Comparison of ENCODE assay signal across 21 cellular contexts in the genomic region with DNA sequence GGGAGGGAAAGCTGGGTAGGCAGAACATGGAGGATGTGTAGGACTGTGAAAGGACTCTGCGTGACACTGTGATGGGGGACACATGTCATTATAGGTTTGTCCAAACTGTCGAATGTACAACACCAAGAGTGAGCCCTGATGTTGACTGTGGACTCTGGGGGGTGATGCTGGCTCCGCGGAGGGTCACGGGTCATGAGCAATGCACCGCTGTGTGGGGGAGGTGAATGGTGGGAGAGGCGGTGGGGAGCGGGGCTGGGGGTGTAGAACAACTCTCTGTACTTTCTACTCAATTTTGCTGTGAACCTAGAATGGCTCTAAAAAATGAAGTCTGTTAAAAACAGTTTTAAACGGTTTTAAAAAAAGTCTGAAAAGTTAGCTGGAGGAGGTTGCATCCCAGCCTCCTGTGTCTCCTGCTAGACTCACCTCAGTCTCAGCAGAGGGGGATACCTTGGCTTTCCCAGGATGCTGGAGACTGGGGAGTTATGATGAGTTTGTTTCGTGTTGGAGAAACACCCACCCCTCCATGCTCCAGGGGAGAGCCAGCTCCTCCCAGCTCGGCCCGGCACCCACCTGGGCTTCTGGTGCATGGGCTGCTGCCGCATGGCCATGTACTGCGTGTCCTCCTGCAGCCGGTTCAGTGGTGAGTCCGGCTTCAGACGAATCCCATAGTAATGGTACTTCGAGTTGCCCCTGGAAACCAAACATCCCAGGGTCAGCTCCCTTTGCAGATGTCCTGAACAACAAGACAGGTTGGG.
"Had no signal": no experiment of that assay in that cellular context is flagged by ENCODE, and none has a peak within 500 bp of the region (broad histone marks: within the 10 kb centered on the region; RNA-seq: fewer than 3 reads in every experiment).

No MANE protein-coding gene starts in this region.

- H3K27me3 Mint-ChIP-seq: activated CD4-positive, alpha-beta memory T cell treated with anti-CD3 and anti-CD28 coated beads, Interleukin-2, amount 10 ng/mL, durations not matched to agents 7 days and 5 days; activated CD4-positive, alpha-beta T cell treated with anti-CD3 and anti-CD28 coated beads, Interleukin-2, amount 10 ng/mL, durations not matched to agents 24 days and 14 days; activated naive CD8-positive, alpha-beta T cell treated with anti-CD3 and anti-CD28 coated beads, Interleukin-2, amount 50 U/mL, for 24 hours; brain; dendritic cell treated with granulocyte-macrophage colony-stimulating factor and Interleukin-4, amounts not matched to agents 40 ng/mL and 50 ng/mL, for 4 days; naive B cell; T-cell had no signal

- H3K9me3 Mint-ChIP-seq: activated CD4-positive, alpha-beta memory T cell treated with anti-CD3 and anti-CD28 coated beads, Interleukin-2, amount 10 ng/mL, durations not matched to agents 7 days and 5 days; activated CD4-positive, alpha-beta T cell treated with anti-CD3 and anti-CD28 coated beads, Interleukin-2, amount 10 ng/mL, durations not matched to agents 24 days and 14 days; activated naive CD8-positive, alpha-beta T cell treated with anti-CD3 and anti-CD28 coated beads, Interleukin-2, amount 50 U/mL, for 24 hours; brain; dendritic cell treated with granulocyte-macrophage colony-stimulating factor and Interleukin-4, amounts not matched to agents 40 ng/mL and 50 ng/mL, for 4 days; immature natural killer cell; naive B cell; T-cell; T-helper 2 cell treated with Interferon-gamma antibody and Interleukin-4, amounts not matched to agents 5 μg/mL and 100 μg/mL, for 36 hours had no signal

- H3K4me1 Mint-ChIP-seq: activated CD4-positive, alpha-beta memory T cell treated with anti-CD3 and anti-CD28 coated beads, Interleukin-2, amount 10 ng/mL, durations not matched to agents 7 days and 5 days; activated naive CD8-positive, alpha-beta T cell treated with anti-CD3 and anti-CD28 coated beads, Interleukin-2, amount 50 U/mL, for 24 hours; brain; immature natural killer cell; naive B cell; T-cell had no signal

- ATAC-seq: activated CD4-positive, CD25-positive, alpha-beta regulatory T cell treated with anti-CD3 and anti-CD28 coated beads, Interleukin-2, amount 50 U/mL, for 24 hours; activated naive CD8-positive, alpha-beta T cell treated with anti-CD3 and anti-CD28 coated beads, Interleukin-2, amount 50 U/mL, for 24 hours; right cardiac atrium; T-cell; upper lobe of right lung had no signal

- H3K9me3 ChIP-seq: ovary, upper lobe of right lung had no signal

- H3K36me3 ChIP-seq: ovary had no signal

- H3K4me3 ChIP-seq: lung, ovary, upper lobe of right lung had no signal

- H3K4me3 Mint-ChIP-seq: activated CD4-positive, alpha-beta memory T cell treated with anti-CD3 and anti-CD28 coated beads, Interleukin-2, amount 10 ng/mL, durations not matched to agents 7 days and 5 days; activated CD4-positive, alpha-beta T cell treated with anti-CD3 and anti-CD28 coated beads, Interleukin-2, amount 10 ng/mL, durations not matched to agents 24 days and 14 days; activated naive CD8-positive, alpha-beta T cell treated with anti-CD3 and anti-CD28 coated beads, Interleukin-2, amount 50 U/mL, for 24 hours; brain; dendritic cell treated with granulocyte-macrophage colony-stimulating factor and Interleukin-4, amounts not matched to agents 40 ng/mL and 50 ng/mL, for 4 days; immature natural killer cell; naive B cell; T-cell; T-helper 2 cell treated with Interferon-gamma antibody and Interleukin-4, amounts not matched to agents 5 μg/mL and 100 μg/mL, for 36 hours had no signal

- DNase-seq: activated CD4-positive, alpha-beta memory T cell treated with anti-CD3 and anti-CD28 coated beads, Interleukin-2, amount 10 ng/mL, durations not matched to agents 7 days and 5 days; activated CD4-positive, alpha-beta T cell treated with anti-CD3 and anti-CD28 coated beads, Interleukin-2, amount 10 ng/mL, durations not matched to agents 24 days and 14 days; activated effector memory CD4-positive, alpha-beta T cell treated with anti-CD3 and anti-CD28 coated beads, Interleukin-2, amount 50 U/mL, for 16 hours; activated naive CD4-positive, alpha-beta T cell treated with anti-CD3 and anti-CD28 coated beads, Interleukin-2, amount 50 U/mL, for 16 hours; activated naive CD8-positive, alpha-beta T cell treated with anti-CD3 and anti-CD28 coated beads, Interleukin-2, amount 50 U/mL, for 24 hours; effector CD4-positive, alpha-beta T cell; erythroblast; immature natural killer cell; naive B cell; ovary; right cardiac atrium; stimulated activated CD4-positive, alpha-beta T cell treated with anti-CD3 and anti-CD28 coated beads, Interleukin-2, amount 100 ng/mL, for 24 hours; stimulated activated naive CD4-positive, alpha-beta T cell; T-cell; upper lobe of right lung had no signal

- H3K27ac ChIP-seq: ovary, upper lobe of right lung, VCaP had no signal

- H3K36me3 Mint-ChIP-seq: immature natural killer cell, naive B cell had no signal

- H3K27me3 ChIP-seq: ovary, upper lobe of right lung had no signal

- H3K27ac Mint-ChIP-seq: activated CD4-positive, alpha-beta memory T cell treated with anti-CD3 and anti-CD28 coated beads, Interleukin-2, amount 10 ng/mL, durations not matched to agents 7 days and 5 days; activated CD4-positive, alpha-beta T cell treated with anti-CD3 and anti-CD28 coated beads, Interleukin-2, amount 10 ng/mL, durations not matched to agents 24 days and 14 days; activated naive CD8-positive, alpha-beta T cell treated with anti-CD3 and anti-CD28 coated beads, Interleukin-2, amount 50 U/mL, for 24 hours; dendritic cell treated with granulocyte-macrophage colony-stimulating factor and Interleukin-4, amounts not matched to agents 40 ng/mL and 50 ng/mL, for 4 days; immature natural killer cell; naive B cell; T-cell; T-helper 2 cell treated with Interferon-gamma antibody and Interleukin-4, amounts not matched to agents 5 μg/mL and 100 μg/mL, for 36 hours had no signal

- H3K4me1 ChIP-seq: upper lobe of right lung had no signal
